8 cellular contexts compared by ENCODE assay signal in genomic region chr19:9827325-9828238, GRCh38.
A peak's percentile ranks its signal among the peaks of the same experiment; 100 is the strongest.
DNase-seq lines count a peak whose midpoint lies in the region; ATAC-seq and TF ChIP-seq lines count a peak whose summit lies in the region.

UBL5 (plus strand) TSS chr19:9827918; CDS start chr19:9828338, 420 bp downstream.

- no peaks in the 10 kb centered on the region for H3K27me3 Mint-ChIP-seq in activated naive CD4-positive, alpha-beta T cell treated with anti-CD3 and anti-CD28 coated beads, Interleukin-2, amount 50 U/mL, for 24 hours

- ATAC-seq in HG02610 (IDR thresholded peaks at IDR 0.05; ENCODE audit: unreplicated experiment) (peak; percentile 80), SK-N-SH treated with all-trans-retinoic acid at 6 μM for 48 hours (peak; percentile 99)

- peak within 1 kb of the TSS; percentile 97 for H3K4me3 Mint-ChIP-seq in activated naive CD4-positive, alpha-beta T cell treated with anti-CD3 and anti-CD28 coated beads, Interleukin-2, amount 50 U/mL, for 24 hours

- H3K27ac Mint-ChIP-seq in activated naive CD4-positive, alpha-beta T cell treated with anti-CD3 and anti-CD28 coated beads, Interleukin-2, amount 50 U/mL, for 24 hours = peak within 1 kb of the TSS; percentile 98

- H3K9me3 Mint-ChIP-seq in activated naive CD4-positive, alpha-beta T cell treated with anti-CD3 and anti-CD28 coated beads, Interleukin-2, amount 50 U/mL, for 24 hours = no peaks in the 10 kb centered on the region

- DNase-seq in NCI-H1092 treated with DMSO at 0.1 percent for 48 hours (lab: John Stamatoyannopoulos, UW) (peak; percentile 84), globus pallidus (ENCODE audit: low spot score) (peak; percentile 88), nucleus accumbens (lab: John Stamatoyannopoulos, UW) (peak in 55 of 56 donors; percentile 32 to 93 (median 85)), superior temporal gyrus (ENCODE audit: extremely low spot score) (peak; percentile 97)

- H3K4me1 Mint-ChIP-seq in activated naive CD4-positive, alpha-beta T cell treated with anti-CD3 and anti-CD28 coated beads, Interleukin-2, amount 50 U/mL, for 24 hours = peaks cover 24% of the 10 kb centered on the region

- peaks cover 3% of the 10 kb centered on the region for H3K36me3 Mint-ChIP-seq in activated naive CD4-positive, alpha-beta T cell treated with anti-CD3 and anti-CD28 coated beads, Interleukin-2, amount 50 U/mL, for 24 hours

- peak within 1 kb of the TSS; percentile 84 for H3K4me3 ChIP-seq in GM08714 (ENCODE audit: low read length)

TF ChIP-seq in SK-N-SH treated with all-trans-retinoic acid at 6 μM for 48 hours, 23 proteins besides CTCF, POLR2A, EP300 and RAD21:
- no peak for TF ChIP-seq ZFP30 (CRISPR knock-in tag; IDR thresholded peaks at IDR 0.05)
- no peak for TF ChIP-seq TOX (CRISPR knock-in tag; IDR thresholded peaks at IDR 0.05; ENCODE audit: borderline replicate concordance)

Comparison
In these comparisons a context has a peak if more than half of its experiments do, and no peak if none do; other contexts are left out.
1. Peak in every context shown above with its lines: DNase-seq, ATAC-seq and H3K4me3 ChIP-seq.